Comparison of ENCODE assay signal across 1 cellular context in the genomic region with DNA sequence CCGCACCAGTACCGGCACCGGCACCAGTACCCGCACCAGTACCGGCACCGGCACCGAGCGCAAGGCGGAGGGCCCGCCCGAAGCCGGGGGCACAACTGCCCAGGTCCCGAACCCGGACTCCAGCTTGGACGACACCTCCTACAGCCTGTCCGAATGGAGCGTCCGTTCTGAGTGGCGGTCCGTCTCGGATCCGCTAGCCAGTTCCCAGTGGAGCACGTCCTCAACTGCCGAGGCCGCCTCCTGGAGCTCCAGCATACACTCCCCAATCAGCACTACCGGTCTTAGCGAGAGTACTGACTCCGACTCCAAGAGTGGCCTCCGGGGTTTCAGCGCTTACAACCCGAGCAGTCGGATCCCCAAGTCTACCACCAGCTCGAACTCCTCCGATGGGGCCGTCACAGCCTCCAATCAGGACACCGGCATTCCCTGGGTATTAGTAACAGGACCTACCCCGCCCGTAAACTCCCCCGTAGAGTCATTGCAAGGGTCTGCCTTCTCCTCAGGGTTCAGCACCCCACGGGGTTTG.
TF ChIP-seq lines count a peak whose summit lies in the region.

No MANE protein-coding gene starts in this region.

TF ChIP-seq in GM23338, 12 proteins besides CTCF, POLR2A, EP300 and RAD21 (continued from another document):
- TF ChIP-seq ZNF462 (CRISPR knock-in tag; IDR thresholded peaks at IDR 0.05) (no peak), JUNB (IDR thresholded peaks at IDR 0.05; ENCODE audit: unreplicated experiment) (no peak)
